ENCODE assay signal across 8 cellular contexts in genomic region chr13:50123862-50124535, GRCh38.
DNase-seq lines count a peak whose midpoint lies in the region; ATAC-seq and TF ChIP-seq lines count a peak whose summit lies in the region.

No MANE protein-coding gene starts in this region.

- H3K36me3 ChIP-seq in right atrium auricular region, result no peaks in the 10 kb centered on the region

- H3K27me3 ChIP-seq in right atrium auricular region, result no peaks in the 10 kb centered on the region

- no peaks in the 10 kb centered on the region for H3K9me3 ChIP-seq in right atrium auricular region

- 0 out of 2 replicates have a peak, but pooled peaks have one; percentile 13 for TF ChIP-seq CTCF in GM12875 (IDR thresholded peaks at IDR 0.05; ENCODE audit: borderline replicate concordance, insufficient read depth, low read depth, low read length)
- no peak for TF ChIP-seq CTCF in right atrium auricular region (IDR thresholded peaks at IDR 0.05)

- peak overlapping the region; percentile 74 for H3K4me3 ChIP-seq in GM12875 (ENCODE audit: low read depth, low read length)
- peak overlapping the region; percentile 78 to 91 for H3K4me3 ChIP-seq in right atrium auricular region

- peaks cover 0 to 42% of the 10 kb centered on the region in 2 donors for H3K4me1 ChIP-seq in right atrium auricular region

- peak; percentile 63 for ATAC-seq in HG02610 (IDR thresholded peaks at IDR 0.05; ENCODE audit: unreplicated experiment)

- peak; percentile 34 for DNase-seq in NCI-H1105 (lab: John Stamatoyannopoulos, UW)
- DNase-seq in T follicular helper cell (ENCODE audit: low read depth), result peak; percentile 72
- peak in 51 of 56 donors; percentile 33 to 96 (median 90) for DNase-seq in amygdala (lab: John Stamatoyannopoulos, UW)
- DNase-seq in right atrium auricular region (ENCODE audit: low spot score), result peak; percentile 94
- peak; percentile 89 for DNase-seq in pulmonary artery endothelial cell (ENCODE audit: low read depth, low spot score)
- DNase-seq in putamen (ENCODE audit: low spot score), result no peak

- peak overlapping the region; percentile 98 to 100 for H3K27ac ChIP-seq in right atrium auricular region
